2 cellular contexts compared by ENCODE assay signal in genomic region chr6:1215023-1215422, GRCh38.
A peak's percentile ranks its signal among the peaks of the same experiment; 100 is the strongest.
TF ChIP-seq lines count a peak whose summit lies in the region.

No MANE protein-coding gene starts in this region.

TF ChIP-seq in HepG2, 621 proteins besides CTCF, POLR2A, EP300 and RAD21:
- TF ChIP-seq ZBTB38 (CRISPR knock-in tag; IDR thresholded peaks at IDR 0.05) (0 out of 2 replicates have a peak, but pooled peaks have one; percentile 0), ZMYM4 (CRISPR knock-in tag; IDR thresholded peaks at IDR 0.05) (peak; percentile 18; the same call in 1 of the 2 replicates), MIER2 (CRISPR knock-in tag; IDR thresholded peaks at IDR 0.05) (no peak), STAG1 (CRISPR knock-in tag; IDR thresholded peaks at IDR 0.05) (peak; percentile 42; the same call in 1 of the 2 replicates)
TF ChIP-seq in HepG2: peak in this region for 3.

TF ChIP-seq in K562, 482 proteins besides CTCF, POLR2A, EP300 and RAD21:
- TF ChIP-seq KLF6 (CRISPR knock-in tag; IDR thresholded peaks at IDR 0.05; ENCODE audit: borderline replicate concordance) (no peak), XRCC4 (IDR thresholded peaks at IDR 0.05; ENCODE audit: extremely low read depth, insufficient read depth, insufficient read length) (no peak), ZC3H8 (IDR thresholded peaks at IDR 0.05) (no peak), NFIX (CRISPR knock-in tag; IDR thresholded peaks at IDR 0.05; ENCODE audit: low read depth) (no peak), ZNF184 (CRISPR knock-in tag; IDR thresholded peaks at IDR 0.05) (no peak), SIN3A (IDR thresholded peaks at IDR 0.05; ENCODE audit: borderline replicate concordance in 2 of 2, control insufficient read depth in 1 of 2, low read depth in 2 of 2, low read length in 2 of 2) (no peak)
